10 cellular contexts compared by ENCODE assay signal in genomic region chr19:2540251-2540645, GRCh38.
DNase-seq lines count a peak whose midpoint lies in the region; ATAC-seq and TF ChIP-seq lines count a peak whose summit lies in the region.
"Had no signal": no experiment of that assay in that cellular context is flagged by ENCODE, and none has a peak within 500 bp of the region (broad histone marks: within the 10 kb centered on the region; RNA-seq: fewer than 3 reads in every experiment).

No MANE protein-coding gene starts in this region.

- TF ChIP-seq CTCF in PC-9 (conservative IDR thresholded peaks at IDR 0.05): no peak
- TF ChIP-seq CTCF in dorsolateral prefrontal cortex (IDR thresholded peaks at IDR 0.05 in 54 of 56, conservative IDR thresholded peaks at IDR 0.05 in 2 of 56; ENCODE audit: low read depth in 1 of 56, partially characterized antibody in 56 of 56): no peak
- no peak for TF ChIP-seq CTCF in tibial artery (IDR thresholded peaks at IDR 0.05)

- no peaks in the 10 kb centered on the region for H3K79me2 ChIP-seq in PC-9 (ENCODE audit: low read depth)

- peaks cover 54% of the 10 kb centered on the region for H3K4me1 ChIP-seq in PC-9 (replicated peaks; ENCODE audit: insufficient read depth)
- peaks cover 20 to 26% of the 10 kb centered on the region in 2 donors for H3K4me1 ChIP-seq in mucosa of rectum (ENCODE audit: control insufficient read depth in 2 of 2, insufficient read depth in 2 of 2, low read length in 2 of 2)
- peaks cover 10 to 56% (median 47%) of the 10 kb centered on the region in 4 donors for H3K4me1 ChIP-seq in tibial artery

- no peaks in the 10 kb centered on the region for H4K20me1 ChIP-seq in PC-9 (ENCODE audit: insufficient read depth)

- H3K4me2 ChIP-seq in PC-9: peak overlapping the region; percentile 65

- DNase-seq in PC-9 (no peak), dorsolateral prefrontal cortex (no peak), tibial artery (no peak), NCI-H345 (lab: John Stamatoyannopoulos, UW) (no peak)
- DNase-seq: activated T-cell treated with anti-CD3 and anti-CD28 coated beads, Interleukin-2, amount 50 U/mL, for 1 hour; effector memory CD4-positive, alpha-beta T cell; naive thymus-derived CD4-positive, alpha-beta T cell had no signal

- H3K27ac ChIP-seq in PC-9 (peak overlapping the region; percentile 98), dorsolateral prefrontal cortex (peak overlapping the region in 53 of 59 donors; percentile 10 to 100 (median 98)), mucosa of rectum (ENCODE audit: low read depth in 2 of 2, low read length in 2 of 2) (peak overlapping the region; percentile 25 to 47), tibial artery (peak overlapping the region; percentile 86 to 96)

- no peak overlapping the region for H2AFZ ChIP-seq in PC-9

- H3K9ac ChIP-seq in mucosa of rectum (ENCODE audit: low read depth in 1 of 2, low read length in 2 of 2): no peak overlapping the region

- intact Hi-C loops in PC-9 (cut with micrococcal nuclease; ENCODE audit: unreplicated experiment): loop anchor here (1.0 to 5.0 kb wide), 5 partner anchors 8 to 72 kb away; partner anchors contain the start of gene GADD45B
- intact Hi-C loops in dorsolateral prefrontal cortex (cut with DNase I): loop anchor here in 1 of 2 donors (5.0 kb wide), 3 partner anchors 37 to 72 kb away; no protein-coding TSS in a partner anchor
- intact Hi-C loops in tibial artery (cut with DNase I; ENCODE audit: low total_unique reads): no loop called here

- H3K9me2 ChIP-seq in PC-9 (ENCODE audit: insufficient read depth): no peaks in the 10 kb centered on the region

- H3K36me3 ChIP-seq in PC-9 (ENCODE audit: low read depth) (no peaks in the 10 kb centered on the region), mucosa of rectum (ENCODE audit: control insufficient read depth in 2 of 2, insufficient read depth in 2 of 2, low read length in 2 of 2) (no peaks in the 10 kb centered on the region), tibial artery (no peaks in the 10 kb centered on the region)

- no peak for ATAC-seq in GM18907 (IDR thresholded peaks at IDR 0.05; ENCODE audit: unreplicated experiment)
- ATAC-seq in HG03097 (IDR thresholded peaks at IDR 0.05; ENCODE audit: low FRiP score, unreplicated experiment): no peak
- ATAC-seq: naive thymus-derived CD4-positive, alpha-beta T cell had no signal

- H3K9me3 ChIP-seq in PC-9 (ENCODE audit: insufficient read depth, low read depth) (no peaks in the 10 kb centered on the region), mucosa of rectum (ENCODE audit: control insufficient read depth in 2 of 2, low read length in 2 of 2) (no peaks in the 10 kb centered on the region), tibial artery (no peaks in the 10 kb centered on the region)

- POLR2A ChIA-PET in PC-9 (lab: Charles Lee; ENCODE audit: unreplicated experiment): interaction anchor here (0.6 to 1.3 kb wide), 5 partner anchors 11 to 78 kb away, joined by 3 to 10 read pairs (median 7); no protein-coding TSS in a partner anchor

- TSS peak; percentile 89 for BruUV-seq in PC-9 (replicated peaks; lab: Mats Ljungman, UMichigan)

- peaks cover 38% of the 10 kb centered on the region for H3F3A ChIP-seq in PC-9 (ENCODE audit: insufficient read depth, low read depth)

- CTCF ChIA-PET in PC-9 (lab: Charles Lee): no interaction called here

- peak overlapping the region; percentile 46; the same call in 1 of the 2 replicates for H3K4me3 ChIP-seq in PC-9
- peak overlapping the region in 2 of 59 donors; percentile 0 to 7 for H3K4me3 ChIP-seq in dorsolateral prefrontal cortex
- H3K4me3 ChIP-seq in mucosa of rectum (ENCODE audit: low read length in 2 of 2): no peak overlapping the region
- peak overlapping the region; percentile 19 to 33 for H3K4me3 ChIP-seq in tibial artery

- H3K27me3 ChIP-seq in PC-9 (ENCODE audit: insufficient read depth, low read depth): no peaks in the 10 kb centered on the region
- no peaks in the 10 kb centered on the region for H3K27me3 ChIP-seq in dorsolateral prefrontal cortex
- no peaks in the 10 kb centered on the region for H3K27me3 ChIP-seq in mucosa of rectum (ENCODE audit: control insufficient read depth in 2 of 2, insufficient read depth in 2 of 2, low read length in 2 of 2)
- H3K27me3 ChIP-seq in tibial artery: no peaks in the 10 kb centered on the region

Comparison
In these comparisons a context has a peak if more than half of its experiments do, and no peak if none do; other contexts are left out.
1. H3K27ac ChIP-seq: peak in every context shown above with its lines; median percentile 98 in PC-9; 98 in dorsolateral prefrontal cortex; 91 in tibial artery; 36 in mucosa of rectum.
2. H3K4me3 ChIP-seq: peak in PC-9 (single experiment) and tibial artery (2 of 2); none in mucosa of rectum (0 of 2).